In genomic region chr9:34252670-34253459, GRCh38 we compare ENCODE assay signal across 8 cellular contexts.
DNase-seq lines count a peak whose midpoint lies in the region; ATAC-seq and TF ChIP-seq lines count a peak whose summit lies in the region.

No MANE protein-coding gene starts in this region.

- no peaks in the 10 kb centered on the region for H3K4me1 ChIP-seq in colonic mucosa

- TF ChIP-seq POLR2A in lower leg skin (IDR thresholded peaks at IDR 0.05), result no peak

- H3K4me3 ChIP-seq in AG04450 (ENCODE audit: low read depth, low read length), result no peak overlapping the region
- no peak overlapping the region for H3K4me3 ChIP-seq in colonic mucosa
- H3K4me3 ChIP-seq in lower leg skin (ENCODE audit: low read depth, poor library complexity, severe bottlenecking), result no peak overlapping the region

- H3K27ac ChIP-seq in AG04450 (ENCODE audit: low read depth, low read length), result peak overlapping the region; percentile 32
- peak overlapping the region; percentile 6 for H3K27ac ChIP-seq in colonic mucosa

- intact Hi-C loops in colonic mucosa (cut with DNase I), result loop anchor here (2.0 to 10.0 kb wide), 2 partner anchors 126 to 158 kb away; partner anchors contain the start of gene DCAF12
- intact Hi-C loops in lower leg skin (cut with DNase I; ENCODE audit: low total_unique reads), result no loop called here

- H3K27me3 ChIP-seq in AG04450 (ENCODE audit: control insufficient read depth, insufficient read depth, low read length) (no peaks in the 10 kb centered on the region), colonic mucosa (no peaks in the 10 kb centered on the region)

- H3K36me3 ChIP-seq in colonic mucosa, result no peaks in the 10 kb centered on the region

- 34 to 41% methylated on average over 10 of the region's 10 CpGs for WGBS in lower leg skin, 2 donors

- DNase-seq in AG04450 (ENCODE audit: low read depth, low spot score) (no peak), NCI-H1694 (lab: John Stamatoyannopoulos, UW) (peak; percentile 62), colonic mucosa (peak; percentile 76), lower leg skin (ENCODE audit: low spot score in 2 of 2) (peak; percentile 57 to 86)
- DNase-seq in activated CD4-positive, alpha-beta T cell treated with anti-CD3 and anti-CD28 coated beads for 4 hours, result peak; percentile 39 to 67
- DNase-seq in stimulated activated CD4-positive, alpha-beta T cell treated with anti-CD3 and anti-CD28 coated beads, TNF-alpha, amount 100 ng/mL, for 24 hours (ENCODE audit: low read depth in 3 of 3), result peak; percentile 17 to 53 (median 22)

- CTCF ChIA-PET in AG04450 (lab: Charles Lee), result interaction anchor here (0.6 to 5.5 kb wide), 59 partner anchors 8 to 515 kb away, joined by 3 to 40 read pairs (median 4); partner anchors contain the start of genes DCAF12 and UBAP1

- ATAC-seq in GM18868 (IDR thresholded peaks at IDR 0.05; ENCODE audit: unreplicated experiment) (peak; percentile 65), GM18873 (IDR thresholded peaks at IDR 0.05; ENCODE audit: low FRiP score, unreplicated experiment) (no peak)

- TF ChIP-seq CTCF in AG04450 (IDR thresholded peaks at IDR 0.05; ENCODE audit: low read depth, low read length), result peak; percentile 89
- peak; percentile 80 for TF ChIP-seq CTCF in colonic mucosa (IDR thresholded peaks at IDR 0.05)
- TF ChIP-seq CTCF in lower leg skin (IDR thresholded peaks at IDR 0.05), result peak in 1 of 3 donors; percentile 84

- H3K9ac ChIP-seq in colonic mucosa (ENCODE audit: low read depth in 2 of 2, low read length in 2 of 2), result no peak overlapping the region

- POLR2A ChIA-PET in AG04450 (lab: Yijun Ruan, JAX), result interaction anchor here (0.6 to 2.4 kb wide), 5 partner anchors 12 to 179 kb away, joined by 3 to 8 read pairs (median 4); partner anchors contain the start of gene UBAP1

- no peaks in the 10 kb centered on the region for H3K9me3 ChIP-seq in AG04450 (ENCODE audit: control insufficient read depth, insufficient read depth, low read length)
- no peaks in the 10 kb centered on the region for H3K9me3 ChIP-seq in colonic mucosa
